22 cellular contexts compared by ENCODE assay signal in genomic region chr15:96802870-96803269, GRCh38.
"Had no signal": no experiment of that assay in that cellular context is flagged by ENCODE, and none has a peak within 500 bp of the region (broad histone marks: within the 10 kb centered on the region; RNA-seq: fewer than 3 reads in every experiment).

No MANE protein-coding gene starts in this region.

- ATAC-seq: activated naive CD4-positive, alpha-beta T cell treated with anti-CD3 and anti-CD28 coated beads, Interleukin-2, amount 50 U/mL, for 72 hours; activated T-cell treated with anti-CD3 and anti-CD28 coated beads, Interleukin-2, amount 50 U/mL, for 72 hours; esophagus mucosa had no signal

- H3K4me1 Mint-ChIP-seq: activated CD4-positive, alpha-beta memory T cell treated with anti-CD3 and anti-CD28 coated beads, Interleukin-2, amount 10 ng/mL, durations not matched to agents 7 days and 5 days; activated CD4-positive, alpha-beta T cell treated with anti-CD3 and anti-CD28 coated beads, Interleukin-2, amount 10 ng/mL, durations not matched to agents 7 days and 5 days; activated naive CD4-positive, alpha-beta T cell treated with anti-CD3 and anti-CD28 coated beads, Interleukin-2, amount 10 ng/mL, durations not matched to agents 7 days and 5 days; activated naive CD8-positive, alpha-beta T cell treated with anti-CD3 and anti-CD28 coated beads, Interleukin-2, amount 10 ng/mL, durations not matched to agents 7 days and 5 days had no signal

- DNase-seq: activated CD4-positive, alpha-beta memory T cell treated with anti-CD3 and anti-CD28 coated beads, Interleukin-2, amount 10 ng/mL, durations not matched to agents 7 days and 5 days; activated CD4-positive, alpha-beta T cell treated with anti-CD3 and anti-CD28 coated beads for 1 hour; activated CD4-positive, alpha-beta T cell treated with anti-CD3 and anti-CD28 coated beads for 4 hours; activated CD4-positive, alpha-beta T cell treated with anti-CD3 and anti-CD28 coated beads, Interleukin-2, amount 10 ng/mL, durations not matched to agents 7 days and 5 days; activated CD4-positive, alpha-beta T cell treated with anti-CD3 and anti-CD28 coated beads, Interleukin-2, amount 50 U/mL, for 4 hours; activated CD8-positive, alpha-beta memory T cell treated with anti-CD3 and anti-CD28 coated beads, Interleukin-2, amount 50 U/mL, for 48 hours; activated gamma-delta T cell; activated naive CD4-positive, alpha-beta T cell; activated naive CD4-positive, alpha-beta T cell treated with anti-CD3 and anti-CD28 coated beads, Interleukin-2, amount 10 ng/mL, durations not matched to agents 7 days and 5 days; activated naive CD8-positive, alpha-beta T cell treated with anti-CD3 and anti-CD28 coated beads, Interleukin-2, amount 10 ng/mL, durations not matched to agents 7 days and 5 days; activated T-cell treated with anti-CD3 and anti-CD28 coated beads for 4 hours; activated T-cell treated with anti-CD3 and anti-CD28 coated beads, Interleukin-2, amount 50 U/mL, for 24 hours; activated T-cell treated with anti-CD3 and anti-CD28 coated beads, Interleukin-2, amount 50 U/mL, for 72 hours; caudate nucleus; cortex of kidney; dermis blood vessel endothelial cell; effector CD8-positive, alpha-beta T cell; foreskin fibroblast; head of caudate nucleus; T-helper 2 cell had no signal

- H3K4me3 Mint-ChIP-seq: activated CD4-positive, alpha-beta memory T cell treated with anti-CD3 and anti-CD28 coated beads, Interleukin-2, amount 10 ng/mL, durations not matched to agents 7 days and 5 days; activated CD4-positive, alpha-beta T cell treated with anti-CD3 and anti-CD28 coated beads, Interleukin-2, amount 10 ng/mL, durations not matched to agents 7 days and 5 days; activated naive CD4-positive, alpha-beta T cell treated with anti-CD3 and anti-CD28 coated beads, Interleukin-2, amount 10 ng/mL, durations not matched to agents 7 days and 5 days; activated naive CD8-positive, alpha-beta T cell treated with anti-CD3 and anti-CD28 coated beads, Interleukin-2, amount 10 ng/mL, durations not matched to agents 7 days and 5 days; activated T-cell treated with anti-CD3 and anti-CD28 coated beads, Interleukin-2, amount 50 U/mL, for 24 hours; activated T-cell treated with anti-CD3 and anti-CD28 coated beads, Interleukin-2, amount 50 U/mL, for 72 hours had no signal

- H3K27ac Mint-ChIP-seq: activated CD4-positive, alpha-beta memory T cell treated with anti-CD3 and anti-CD28 coated beads, Interleukin-2, amount 10 ng/mL, durations not matched to agents 7 days and 5 days; activated CD4-positive, alpha-beta T cell treated with anti-CD3 and anti-CD28 coated beads, Interleukin-2, amount 10 ng/mL, durations not matched to agents 7 days and 5 days; activated naive CD4-positive, alpha-beta T cell treated with anti-CD3 and anti-CD28 coated beads, Interleukin-2, amount 10 ng/mL, durations not matched to agents 7 days and 5 days; activated naive CD4-positive, alpha-beta T cell treated with anti-CD3 and anti-CD28 coated beads, Interleukin-2, amount 50 U/mL, for 72 hours; activated naive CD8-positive, alpha-beta T cell treated with anti-CD3 and anti-CD28 coated beads, Interleukin-2, amount 10 ng/mL, durations not matched to agents 7 days and 5 days; activated T-cell treated with anti-CD3 and anti-CD28 coated beads, Interleukin-2, amount 50 U/mL, for 24 hours; activated T-cell treated with anti-CD3 and anti-CD28 coated beads, Interleukin-2, amount 50 U/mL, for 72 hours had no signal

- H3K27me3 Mint-ChIP-seq: activated CD4-positive, alpha-beta memory T cell treated with anti-CD3 and anti-CD28 coated beads, Interleukin-2, amount 10 ng/mL, durations not matched to agents 7 days and 5 days; activated CD4-positive, alpha-beta T cell treated with anti-CD3 and anti-CD28 coated beads, Interleukin-2, amount 10 ng/mL, durations not matched to agents 7 days and 5 days; activated naive CD4-positive, alpha-beta T cell treated with anti-CD3 and anti-CD28 coated beads, Interleukin-2, amount 10 ng/mL, durations not matched to agents 7 days and 5 days; activated naive CD8-positive, alpha-beta T cell treated with anti-CD3 and anti-CD28 coated beads, Interleukin-2, amount 10 ng/mL, durations not matched to agents 7 days and 5 days; activated T-cell treated with anti-CD3 and anti-CD28 coated beads, Interleukin-2, amount 50 U/mL, for 24 hours had no signal

- H3K9me3 Mint-ChIP-seq: activated T-cell treated with anti-CD3 and anti-CD28 coated beads, Interleukin-2, amount 50 U/mL, for 24 hours had no signal

- H3K36me3 Mint-ChIP-seq: activated naive CD4-positive, alpha-beta T cell treated with anti-CD3 and anti-CD28 coated beads, Interleukin-2, amount 10 ng/mL, durations not matched to agents 7 days and 5 days; activated naive CD4-positive, alpha-beta T cell treated with anti-CD3 and anti-CD28 coated beads, Interleukin-2, amount 50 U/mL, for 72 hours; activated naive CD8-positive, alpha-beta T cell treated with anti-CD3 and anti-CD28 coated beads, Interleukin-2, amount 10 ng/mL, durations not matched to agents 7 days and 5 days had no signal
